1 cellular context compared by ENCODE assay signal in genomic region chr17:2485543-2485942, GRCh38.
A peak's percentile ranks its signal among the peaks of the same experiment; 100 is the strongest.
TF ChIP-seq lines count a peak whose summit lies in the region.

No MANE protein-coding gene starts in this region.

TF ChIP-seq in IMR-90, 13 proteins besides CTCF, POLR2A, EP300 and RAD21:
- TF ChIP-seq MXI1 (IDR thresholded peaks at IDR 0.05; ENCODE audit: borderline replicate concordance, low read depth, low read length) (no peak), FOS (IDR thresholded peaks at IDR 0.05; ENCODE audit: low read depth, low read length) (no peak), CHD1 (IDR thresholded peaks at IDR 0.05; ENCODE audit: low read depth, low read length) (no peak), SMC3 (IDR thresholded peaks at IDR 0.05; ENCODE audit: low read depth, low read length) (no peak), NFE2L2 (IDR thresholded peaks at IDR 0.05; ENCODE audit: low read depth, low read length) (no peak), CEBPB (IDR thresholded peaks at IDR 0.05; ENCODE audit: low read depth, low read length) (peak; percentile 41; the same call in 1 of the 2 replicates), BHLHE40 (IDR thresholded peaks at IDR 0.05; ENCODE audit: low read depth, low read length) (no peak), RCOR1 (IDR thresholded peaks at IDR 0.05; ENCODE audit: insufficient replicate concordance, low read length) (no peak), USF2 (IDR thresholded peaks at IDR 0.05; ENCODE audit: low read depth, low read length) (no peak)
